30 cellular contexts compared by ENCODE assay signal in genomic region chrX:96576358-96576757, GRCh38.
DNase-seq lines count a peak whose midpoint lies in the region; ATAC-seq and TF ChIP-seq lines count a peak whose summit lies in the region.
"Had no signal": no experiment of that assay in that cellular context is flagged by ENCODE, and none has a peak within 500 bp of the region (broad histone marks: within the 10 kb centered on the region; RNA-seq: fewer than 3 reads in every experiment).

No MANE protein-coding gene starts in this region.

- no peak for TF ChIP-seq POLR2A in esophagus muscularis mucosa (IDR thresholded peaks at IDR 0.05; ENCODE audit: low read depth)

- ATAC-seq in GM21825 (IDR thresholded peaks at IDR 0.05; ENCODE audit: unreplicated experiment), result no peak
- ATAC-seq: activated naive CD4-positive, alpha-beta T cell treated with anti-CD3 and anti-CD28 coated beads, Interleukin-2, amount 50 U/mL, for 72 hours; gastrocnemius medialis; left colon; Panc1; pancreas; stimulated activated naive CD8-positive, alpha-beta T cell treated with anti-CD3 and anti-CD28 coated beads, Interleukin-15, Interleukin-2, amounts not matched to agents 100 U/mL and 50 U/mL, for 24 hours had no signal

- TF ChIP-seq EP300 in esophagus muscularis mucosa (IDR thresholded peaks at IDR 0.05), result no peak

- 55% methylated on average over 2 of the region's 2 CpGs for WGBS in esophagus muscularis mucosa

- TF ChIP-seq CTCF in fibroblast of pulmonary artery (IDR thresholded peaks at IDR 0.05; ENCODE audit: low read length, missing control alignments) (no peak), esophagus muscularis mucosa (IDR thresholded peaks at IDR 0.05) (no peak)

- no peaks in the 10 kb centered on the region for H3K9me3 ChIP-seq in esophagus muscularis mucosa
- H3K9me3 ChIP-seq: gastrocnemius medialis, pancreas, thoracic aorta had no signal

- intact Hi-C loops in esophagus muscularis mucosa (cut with DNase I), result no loop called here

- peaks cover 0 to 16% (median 0%) of the 10 kb centered on the region in 4 donors for H3K4me1 ChIP-seq in esophagus muscularis mucosa
- H3K4me1 ChIP-seq: gastrocnemius medialis, pancreas had no signal

- DNase-seq in DMS 273 (lab: John Stamatoyannopoulos, UW; ENCODE audit: unreplicated experiment) (peak; percentile 3), DMS 273 treated with DMSO at 0.1 percent for 48 hours (lab: John Stamatoyannopoulos, UW) (no peak), RKO (ENCODE audit: low spot score) (peak; percentile 10), fibroblast of pulmonary artery (ENCODE audit: low read depth) (peak; percentile 32), pulmonary artery endothelial cell (ENCODE audit: low read depth, low spot score) (peak; percentile 26), esophagus muscularis mucosa (ENCODE audit: extremely low spot score) (no peak), SW480 (ENCODE audit: low spot score) (no peak)
- DNase-seq: activated CD4-positive, alpha-beta T cell treated with anti-CD3 and anti-CD28 coated beads, Interleukin-2, amount 10 ng/mL, durations not matched to agents 24 days and 14 days; activated CD8-positive, alpha-beta memory T cell treated with anti-CD3 and anti-CD28 coated beads for 24 hours; activated T-cell treated with anti-CD3 and anti-CD28 coated beads for 4 hours; effector CD4-positive, alpha-beta T cell; gastrocnemius medialis; H7; hypothalamus; Kasumi-1; left colon; NCI-H1092; NCI-H1694; NCI-H446; NCI-H748 treated with DMSO at 0.1 percent for 48 hours; pancreas; SIG-M5; stimulated activated naive CD8-positive, alpha-beta T cell treated with anti-CD3 and anti-CD28 coated beads, Interleukin-15, Interleukin-2, amounts not matched to agents 100 U/mL and 50 U/mL, for 24 hours; T-helper 9 cell had no signal

- H3K4me3 ChIP-seq in fibroblast of pulmonary artery (replicated peaks; ENCODE audit: low read depth, low read length) (no peak overlapping the region), esophagus muscularis mucosa (no peak overlapping the region)
- H3K4me3 ChIP-seq: gastrocnemius medialis, pancreas, smooth muscle cell, thoracic aorta had no signal

- H3K27me3 ChIP-seq in esophagus muscularis mucosa, result no peaks in the 10 kb centered on the region
- H3K27me3 ChIP-seq: gastrocnemius medialis had no signal

- no peak overlapping the region for H3K27ac ChIP-seq in esophagus muscularis mucosa (replicated peaks in 1 of 4)
- H3K27ac ChIP-seq: 22Rv1, gastrocnemius medialis, pancreas, thoracic aorta had no signal

- no peaks in the 10 kb centered on the region for H3K36me3 ChIP-seq in esophagus muscularis mucosa
- H3K36me3 ChIP-seq: gastrocnemius medialis, pancreas, thoracic aorta had no signal

Comparison
In these comparisons a context has a peak if more than half of its experiments do, and no peak if none do; other contexts are left out.
1. DNase-seq: peak in DMS 273 (single experiment), RKO (single experiment), fibroblast of pulmonary artery (single experiment) and pulmonary artery endothelial cell (single experiment); none in DMS 273 treated with DMSO at 0.1 percent for 48 hours (single experiment), esophagus muscularis mucosa (single experiment) and SW480 (single experiment).